Comparison of ENCODE assay signal across 28 cellular contexts in the genomic region with DNA sequence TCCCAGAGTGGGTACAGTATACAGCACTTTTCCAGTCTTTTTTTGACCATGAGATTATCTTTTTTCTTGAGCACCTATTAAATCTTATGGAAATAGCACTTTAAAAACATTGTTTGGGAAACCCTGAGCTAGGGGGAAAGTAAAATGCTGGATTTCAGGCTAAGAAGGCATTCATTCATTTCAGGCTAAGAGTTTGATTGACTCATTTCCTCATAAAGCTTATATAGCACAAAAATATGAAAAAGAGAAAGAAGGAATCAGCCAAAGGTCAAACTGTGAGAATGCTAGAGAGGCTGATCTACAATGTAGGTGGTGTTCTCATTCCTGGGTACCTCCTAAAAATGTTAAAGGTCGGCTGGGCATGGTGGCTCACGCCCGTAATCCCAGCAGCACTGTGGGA.
"Had no signal": no experiment of that assay in that cellular context is flagged by ENCODE, and none has a peak within 500 bp of the region (broad histone marks: within the 10 kb centered on the region; RNA-seq: fewer than 3 reads in every experiment).

No MANE protein-coding gene starts in this region.

- H3K4me3 ChIP-seq: left lung, lower lobe of right lung, neural progenitor cell, ovary, right atrium auricular region, right lobe of liver, skin epidermis, stomach, testis, thyroid gland, transverse colon, upper lobe of right lung had no signal

- H3K27ac ChIP-seq: left lung, lower lobe of right lung, neural progenitor cell, neutrophil, ovary, right atrium auricular region, right lobe of liver, skin epidermis, stomach, testis, thyroid gland, transverse colon, upper lobe of right lung had no signal

- ATAC-seq: left colon; left lung; lower lobe of right lung; naive thymus-derived CD8-positive, alpha-beta T cell; right lobe of liver; upper lobe of right lung had no signal

- H3K36me3 ChIP-seq: neural progenitor cell, neutrophil, ovary, right lobe of liver had no signal

- FAIRE-seq: islet of Langerhans, kidney, urothelium cell line had no signal

- DNase-seq: hippocampal formation; kidney; left colon; left lung; lower lobe of right lung; mammary epithelial cell; mesenchymal stem cell; naive thymus-derived CD8-positive, alpha-beta T cell; nephron progenitor cell; occipital lobe; ovary; right lobe of liver; stimulated activated CD4-positive, alpha-beta T cell treated with anti-CD3 and anti-CD28 coated beads, Interleukin-12 subunit alpha, Interleukin-12 subunit beta, amount 100 ng/mL, for 4 hours; stimulated activated CD4-positive, alpha-beta T cell treated with anti-CD3 and anti-CD28 coated beads, Interleukin-15, amount 100 ng/mL, for 24 hours; stimulated activated CD4-positive, alpha-beta T cell treated with anti-CD3 and anti-CD28 coated beads, Interleukin-2, amount 100 ng/mL, for 24 hours; stimulated activated CD4-positive, alpha-beta T cell treated with anti-CD3 and anti-CD28 coated beads, Interleukin-4, amount 100 ng/mL, for 1 hour; stimulated activated naive CD4-positive, alpha-beta T cell; stomach; testis; thyroid gland; transverse colon; upper lobe of right lung had no signal

- H3K27me3 ChIP-seq: left lung, neural progenitor cell, neutrophil, ovary, right atrium auricular region, right lobe of liver, stomach, testis, thyroid gland, transverse colon, upper lobe of right lung had no signal
